14 cellular contexts compared by ENCODE assay signal in the genomic region with DNA sequence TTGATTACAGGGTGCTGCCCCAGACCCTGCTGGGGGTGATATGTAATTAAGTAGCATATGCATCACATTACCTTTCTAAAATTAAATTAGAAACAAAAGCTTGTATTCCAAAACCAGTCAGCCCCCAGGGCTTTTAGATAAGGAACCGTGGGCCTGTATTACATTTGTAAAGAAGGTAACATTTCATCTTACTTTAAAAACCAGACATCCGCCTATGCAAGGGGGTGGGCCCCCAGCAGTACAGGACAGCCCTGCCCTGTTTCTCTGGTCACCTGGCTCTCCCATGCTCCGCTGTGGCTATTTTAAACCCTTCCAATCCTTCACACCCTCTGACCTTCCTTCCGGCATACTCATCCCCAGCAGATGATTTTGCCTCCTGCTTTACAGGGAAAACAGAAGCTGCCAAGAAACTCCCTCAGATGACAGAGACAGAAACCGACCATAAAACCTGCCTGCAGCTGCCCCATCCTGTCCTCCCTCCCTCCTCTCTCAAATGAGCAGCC. TPM values are rescaled to one million over a fixed set of nuclear protein-coding genes. Genes with fewer than 3 reads are reported as not detected.
DNase-seq lines count a peak whose midpoint lies in the region; ATAC-seq and TF ChIP-seq lines count a peak whose summit lies in the region.
"Had no signal": no experiment of that assay in that cellular context is flagged by ENCODE, and none has a peak within 500 bp of the region (broad histone marks: within the 10 kb centered on the region; RNA-seq: fewer than 3 reads in every experiment).

No MANE protein-coding gene starts in this region.

- no peaks in the 10 kb centered on the region for H3K9me3 Mint-ChIP-seq in activated T-helper 1 cell treated with anti-CD3 and anti-CD28 coated beads, Interleukin-12 subunit alpha, Interleukin-12 subunit beta, Interleukin-2, Interleukin-4 antibody, amounts not matched to agents 30 ng/mL and 10 ng/mL and 1 ng/mL, durations not matched to agents 14 hours and 24 hours and 36 hours

- no peak overlapping the region for H3K4me3 Mint-ChIP-seq in activated T-helper 1 cell treated with anti-CD3 and anti-CD28 coated beads, Interleukin-12 subunit alpha, Interleukin-12 subunit beta, Interleukin-2, Interleukin-4 antibody, amounts not matched to agents 30 ng/mL and 10 ng/mL and 1 ng/mL, durations not matched to agents 14 hours and 24 hours and 36 hours

- H3K27me3 ChIP-seq in gastroesophageal sphincter: no peaks in the 10 kb centered on the region
- H3K27me3 ChIP-seq in skeletal muscle tissue (ENCODE audit: control insufficient read depth in 3 of 3, insufficient read depth in 3 of 3, low read length in 3 of 3): peaks cover 0 to 10% (median 0%) of the 10 kb centered on the region in 3 donors
- H3K27me3 ChIP-seq: ovary had no signal

- DNase-seq in HFF-Myc (ENCODE audit: extremely low read depth, low read depth) (peak; percentile 50), NCI-H345 treated with DMSO at 0.1 percent for 48 hours (lab: John Stamatoyannopoulos, UW; ENCODE audit: unreplicated experiment) (no peak), middle frontal gyrus (ENCODE audit: extremely low spot score, low spot score) (no peak)
- DNase-seq in activated T-helper 1 cell treated with anti-CD3 and anti-CD28 coated beads, Interleukin-12 subunit alpha, Interleukin-12 subunit beta, Interleukin-2, Interleukin-4 antibody, amounts not matched to agents 30 ng/mL and 10 ng/mL and 1 ng/mL, durations not matched to agents 14 hours and 24 hours and 36 hours (ENCODE audit: low spot score): no peak
- no peak for DNase-seq in stimulated activated naive CD4-positive, alpha-beta T cell (lab: John Stamatoyannopoulos, UW)
- DNase-seq: activated CD4-positive, alpha-beta T cell treated with anti-CD3 and anti-CD28 coated beads for 48 hours; activated naive CD4-positive, alpha-beta T cell treated with anti-CD3 and anti-CD28 coated beads, Interleukin-2, amount 50 U/mL, for 16 hours; NCI-H2029 treated with DMSO at 0.1 percent for 48 hours had no signal

- no peak for TF ChIP-seq CTCF in HFF-Myc (IDR thresholded peaks at IDR 0.05; ENCODE audit: low read depth, low read length, missing control alignments)
- TF ChIP-seq CTCF in gastroesophageal sphincter (IDR thresholded peaks at IDR 0.05): no peak

- peaks cover 17% of the 10 kb centered on the region for H3K27me3 Mint-ChIP-seq in activated T-helper 1 cell treated with anti-CD3 and anti-CD28 coated beads, Interleukin-12 subunit alpha, Interleukin-12 subunit beta, Interleukin-2, Interleukin-4 antibody, amounts not matched to agents 30 ng/mL and 10 ng/mL and 1 ng/mL, durations not matched to agents 14 hours and 24 hours and 36 hours (ENCODE audit: insufficient read depth)

- peak; percentile 41 for ATAC-seq in SK-N-SH treated with all-trans-retinoic acid at 6 μM for 48 hours
- peak; percentile 54 for ATAC-seq in gastroesophageal sphincter

- H3K4me3 ChIP-seq in HFF-Myc (replicated peaks; ENCODE audit: low read depth, low read length) (no peak overlapping the region), gastroesophageal sphincter (no peak overlapping the region), skeletal muscle tissue (ENCODE audit: low read length in 3 of 3) (no peak overlapping the region)
- H3K4me3 ChIP-seq: HAP-1, ovary, SJCRH30 had no signal

- TF ChIP-seq EP300 in gastroesophageal sphincter (IDR thresholded peaks at IDR 0.05): no peak

- no peak for TF ChIP-seq POLR2A in gastroesophageal sphincter (IDR thresholded peaks at IDR 0.05)

- peak overlapping the region; percentile 61 to 83 (median 72) for H3K27ac ChIP-seq in gastroesophageal sphincter
- H3K27ac ChIP-seq in skeletal muscle tissue (ENCODE audit: low read depth, low read length): peak overlapping the region; percentile 65
- H3K27ac ChIP-seq: ovary, SJCRH30 had no signal

- no peaks in the 10 kb centered on the region for H3K9me3 ChIP-seq in gastroesophageal sphincter
- no peaks in the 10 kb centered on the region for H3K9me3 ChIP-seq in skeletal muscle tissue (ENCODE audit: control insufficient read depth in 3 of 3, low read length in 3 of 3)
- H3K9me3 ChIP-seq: HAP-1, ovary, SJCRH30 had no signal

- H3K4me1 ChIP-seq in gastroesophageal sphincter: peaks cover 0 to 54% (median 27%) of the 10 kb centered on the region in 3 donors
- peaks cover 16 to 35% (median 29%) of the 10 kb centered on the region in 3 donors for H3K4me1 ChIP-seq in skeletal muscle tissue (ENCODE audit: control insufficient read depth in 3 of 3, insufficient read depth in 3 of 3, low read length in 3 of 3)
- H3K4me1 ChIP-seq: SJCRH30 had no signal

- WGBS in gastroesophageal sphincter (ENCODE audit: low coverage in 1 of 2), 2 donors: 13 to 27% methylated on average over 5 of the region's 5 CpGs

- H3K9ac ChIP-seq in skeletal muscle tissue (ENCODE audit: low read depth in 1 of 3, low read length in 3 of 3): no peak overlapping the region

- H3K36me3 ChIP-seq in gastroesophageal sphincter (no peaks in the 10 kb centered on the region), skeletal muscle tissue (ENCODE audit: control insufficient read depth in 3 of 3, insufficient read depth in 3 of 3, low read length in 3 of 3) (no peaks in the 10 kb centered on the region)
- H3K36me3 ChIP-seq: HAP-1, ovary, SJCRH30 had no signal

- intact Hi-C loops in activated T-helper 1 cell treated with anti-CD3 and anti-CD28 coated beads, Interleukin-12 subunit alpha, Interleukin-12 subunit beta, Interleukin-2, Interleukin-4 antibody, amounts not matched to agents 30 ng/mL and 10 ng/mL and 1 ng/mL, durations not matched to agents 14 hours and 24 hours and 36 hours (cut with micrococcal nuclease): no loop called here

- H3K4me1 Mint-ChIP-seq in activated T-helper 1 cell treated with anti-CD3 and anti-CD28 coated beads, Interleukin-12 subunit alpha, Interleukin-12 subunit beta, Interleukin-2, Interleukin-4 antibody, amounts not matched to agents 30 ng/mL and 10 ng/mL and 1 ng/mL, durations not matched to agents 14 hours and 24 hours and 36 hours (ENCODE audit: low read depth): no peaks in the 10 kb centered on the region

- no peaks in the 10 kb centered on the region for H3K36me3 Mint-ChIP-seq in activated T-helper 1 cell treated with anti-CD3 and anti-CD28 coated beads, Interleukin-12 subunit alpha, Interleukin-12 subunit beta, Interleukin-2, Interleukin-4 antibody, amounts not matched to agents 30 ng/mL and 10 ng/mL and 1 ng/mL, durations not matched to agents 14 hours and 24 hours and 36 hours (ENCODE audit: low read depth)

- no peak overlapping the region for H3K27ac Mint-ChIP-seq in activated T-helper 1 cell treated with anti-CD3 and anti-CD28 coated beads, Interleukin-12 subunit alpha, Interleukin-12 subunit beta, Interleukin-2, Interleukin-4 antibody, amounts not matched to agents 30 ng/mL and 10 ng/mL and 1 ng/mL, durations not matched to agents 14 hours and 24 hours and 36 hours

TF ChIP-seq in SK-N-SH treated with all-trans-retinoic acid at 6 μM for 48 hours, 23 proteins besides CTCF, POLR2A, EP300 and RAD21 (continues in another document):
- TF ChIP-seq, protein P1, sequence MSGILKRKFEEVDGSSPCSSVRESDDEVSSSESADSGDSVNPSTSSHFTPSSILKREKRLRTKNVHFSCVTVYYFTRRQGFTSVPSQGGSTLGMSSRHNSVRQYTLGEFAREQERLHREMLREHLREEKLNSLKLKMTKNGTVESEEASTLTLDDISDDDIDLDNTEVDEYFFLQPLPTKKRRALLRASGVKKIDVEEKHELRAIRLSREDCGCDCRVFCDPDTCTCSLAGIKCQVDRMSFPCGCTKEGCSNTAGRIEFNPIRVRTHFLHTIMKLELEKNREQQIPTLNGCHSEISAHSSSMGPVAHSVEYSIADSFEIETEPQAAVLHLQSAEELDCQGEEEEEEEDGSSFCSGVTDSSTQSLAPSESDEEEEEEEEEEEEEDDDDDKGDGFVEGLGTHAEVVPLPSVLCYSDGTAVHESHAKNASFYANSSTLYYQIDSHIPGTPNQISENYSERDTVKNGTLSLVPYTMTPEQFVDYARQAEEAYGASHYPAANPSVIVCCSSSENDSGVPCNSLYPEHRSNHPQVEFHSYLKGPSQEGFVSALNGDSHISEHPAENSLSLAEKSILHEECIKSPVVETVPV (CRISPR knock-in tag; IDR thresholded peaks at IDR 0.05): no peak
- TF ChIP-seq ZNF8 (CRISPR knock-in tag; IDR thresholded peaks at IDR 0.05) (no peak), ESRRG (CRISPR knock-in tag; IDR thresholded peaks at IDR 0.05) (no peak), PPARA (CRISPR knock-in tag; IDR thresholded peaks at IDR 0.05; ENCODE audit: borderline replicate concordance) (0 out of 2 replicates have a peak, but pooled peaks have one; percentile 1), TCF4 (CRISPR knock-in tag; IDR thresholded peaks at IDR 0.05; ENCODE audit: borderline replicate concordance) (peak; percentile 93), ISL1 (CRISPR knock-in tag; IDR thresholded peaks at IDR 0.05) (no peak), ZNF70 (CRISPR knock-in tag; IDR thresholded peaks at IDR 0.05) (no peak), ZNF565 (CRISPR knock-in tag; conservative IDR thresholded peaks at IDR 0.05; ENCODE audit: low read depth) (no peak)
- TF ChIP-seq, protein P2, sequence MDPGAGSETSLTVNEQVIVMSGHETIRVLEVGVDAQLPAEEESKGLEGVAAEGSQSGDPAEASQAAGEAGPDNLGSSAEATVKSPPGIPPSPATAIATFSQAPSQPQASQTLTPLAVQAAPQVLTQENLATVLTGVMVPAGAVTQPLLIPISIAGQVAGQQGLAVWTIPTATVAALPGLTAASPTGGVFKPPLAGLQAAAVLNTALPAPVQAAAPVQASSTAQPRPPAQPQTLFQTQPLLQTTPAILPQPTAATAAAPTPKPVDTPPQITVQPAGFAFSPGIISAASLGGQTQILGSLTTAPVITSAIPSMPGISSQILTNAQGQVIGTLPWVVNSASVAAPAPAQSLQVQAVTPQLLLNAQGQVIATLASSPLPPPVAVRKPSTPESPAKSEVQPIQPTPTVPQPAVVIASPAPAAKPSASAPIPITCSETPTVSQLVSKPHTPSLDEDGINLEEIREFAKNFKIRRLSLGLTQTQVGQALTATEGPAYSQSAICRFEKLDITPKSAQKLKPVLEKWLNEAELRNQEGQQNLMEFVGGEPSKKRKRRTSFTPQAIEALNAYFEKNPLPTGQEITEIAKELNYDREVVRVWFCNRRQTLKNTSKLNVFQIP (CRISPR knock-in tag; IDR thresholded peaks at IDR 0.05; ENCODE audit: borderline replicate concordance, low read depth): no peak

RNA-seq across cellular contexts. Expression of a gene that starts 21.9 kb away (rescaled TPM):
- total RNA-seq in gastroesophageal sphincter: 10 to 100 TPM in 3 of 4 donors, 1 to 10 TPM in 1; 9.0 to 16.0 (median 13.4) TPM
- 1.6 TPM for total RNA-seq in skeletal muscle tissue
- total RNA-seq in activated T-helper 1 cell treated with anti-CD3 and anti-CD28 coated beads, Interleukin-12 subunit alpha, Interleukin-12 subunit beta, Interleukin-2, Interleukin-4 antibody, amounts not matched to agents 30 ng/mL and 10 ng/mL and 1 ng/mL, durations not matched to agents 14 hours and 24 hours and 36 hours: 11.8 and 14.3 TPM in 2 replicates

RNA-seq across cellular contexts. Expression of a gene that starts 37.9 kb away (rescaled TPM):
- total RNA-seq in gastroesophageal sphincter (1 to 10 TPM in 2 of 4 donors, under 1 TPM in 2; under 0.01 to 1.7 (median 0.91) TPM), skeletal muscle tissue (0.52 TPM)
- 0.05 and 0.23 TPM in 2 replicates for total RNA-seq in activated T-helper 1 cell treated with anti-CD3 and anti-CD28 coated beads, Interleukin-12 subunit alpha, Interleukin-12 subunit beta, Interleukin-2, Interleukin-4 antibody, amounts not matched to agents 30 ng/mL and 10 ng/mL and 1 ng/mL, durations not matched to agents 14 hours and 24 hours and 36 hours
- total RNA-seq: SJCRH30 had no signal
